In the genomic region with DNA sequence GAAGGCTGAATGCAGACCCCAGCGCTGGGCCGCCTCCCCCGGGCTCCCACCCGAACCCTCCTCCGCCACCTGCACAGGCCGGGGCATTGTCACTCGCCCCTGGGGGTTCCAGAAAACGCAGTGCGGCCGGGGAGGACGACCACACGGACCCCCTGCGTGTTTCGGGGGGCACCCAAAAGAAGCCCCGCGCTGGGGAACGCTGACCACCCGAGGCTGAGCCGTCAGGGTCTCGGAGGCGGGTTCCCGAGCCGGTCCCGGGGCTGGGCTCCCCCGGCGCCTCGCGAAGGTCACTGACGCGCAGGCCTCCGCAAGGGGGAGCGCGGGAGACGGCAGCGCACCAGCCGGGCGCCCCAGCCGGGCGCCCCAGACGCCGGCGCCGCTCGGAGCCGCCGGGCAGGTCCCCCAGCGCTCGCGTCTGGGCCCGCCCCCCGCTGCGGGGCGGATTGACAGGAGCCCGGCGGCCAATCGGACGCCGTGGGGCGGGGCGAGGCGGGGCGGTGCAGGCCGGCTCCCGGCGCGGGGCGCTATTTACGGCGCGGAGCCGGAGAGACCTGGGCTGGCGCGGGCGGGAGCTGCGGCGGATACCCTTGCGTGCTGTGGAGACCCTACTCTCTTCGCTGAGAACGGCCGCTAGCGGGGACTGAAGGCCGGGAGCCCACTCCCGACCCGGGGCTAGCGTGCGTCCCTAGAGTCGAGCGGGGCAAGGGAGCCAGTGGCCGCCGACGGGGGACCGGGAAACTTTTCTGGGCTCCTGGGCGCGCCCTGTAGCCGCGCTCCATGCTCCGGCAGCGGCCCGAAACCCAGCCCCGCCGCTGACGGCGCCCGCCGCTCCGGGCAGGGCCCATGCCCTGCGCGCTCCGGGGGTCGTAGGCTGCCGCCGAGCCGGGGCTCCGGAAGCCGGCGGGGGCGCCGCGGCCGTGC, we compare ENCODE assay signal across 9 cellular contexts. TPM values are rescaled to one million over a fixed set of nuclear protein-coding genes. Genes with fewer than 3 reads are reported as not detected.
A peak's percentile ranks its signal among the peaks of the same experiment; 100 is the strongest.
DNase-seq lines count a peak whose midpoint lies in the region; ATAC-seq and TF ChIP-seq lines count a peak whose summit lies in the region.
"Had no signal": no experiment of that assay in that cellular context is flagged by ENCODE, and none has a peak within 500 bp of the region (broad histone marks: within the 10 kb centered on the region; RNA-seq: fewer than 3 reads in every experiment).

A gene with protein sequence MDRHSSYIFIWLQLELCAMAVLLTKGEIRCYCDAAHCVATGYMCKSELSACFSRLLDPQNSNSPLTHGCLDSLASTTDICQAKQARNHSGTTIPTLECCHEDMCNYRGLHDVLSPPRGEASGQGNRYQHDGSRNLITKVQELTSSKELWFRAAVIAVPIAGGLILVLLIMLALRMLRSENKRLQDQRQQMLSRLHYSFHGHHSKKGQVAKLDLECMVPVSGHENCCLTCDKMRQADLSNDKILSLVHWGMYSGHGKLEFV (plus strand): TSS at position 554 of the 921 bp plus-strand sequence. CDS start 377 bp downstream, outside the sequence.

- peaks cover 11 to 39% of the 10 kb centered on the region in 2 donors for H3K4me1 ChIP-seq in left lung

- H3K9me3 ChIP-seq in left lung = no peaks in the 10 kb centered on the region

- TF ChIP-seq CTCF in coronary artery (IDR thresholded peaks at IDR 0.05) (peak; percentile 53), left lung (IDR thresholded peaks at IDR 0.05) (peak; percentile 54 to 69)

- H3K4me3 ChIP-seq in coronary artery (peak within 1 kb of the TSS; percentile 89), left lung (peak within 1 kb of the TSS; percentile 65 to 72)

- DNase-seq in AML-193 (lab: John Stamatoyannopoulos, UW) (peak; percentile 69 to 80), NCI-H345 treated with DMSO at 0.1 percent for 48 hours (lab: John Stamatoyannopoulos, UW; ENCODE audit: unreplicated experiment) (peak; percentile 68), coronary artery (ENCODE audit: low spot score) (peak; percentile 92), left lung (peak; percentile 90 to 98)
- DNase-seq in activated CD4-positive, alpha-beta T cell treated with anti-CD3 and anti-CD28 coated beads for 48 hours = peak; percentile 92
- DNase-seq in stimulated activated CD4-positive, alpha-beta T cell treated with anti-CD3 and anti-CD28 coated beads, Interleukin-1b, Interleukin-23, amount 100 ng/mL, for 48 hours = peak; percentile 87

- H3K36me3 ChIP-seq in left lung = no peaks in the 10 kb centered on the region

- ATAC-seq in GM19023 (IDR thresholded peaks at IDR 0.05; ENCODE audit: unreplicated experiment) (peak; percentile 98), HG03159 (IDR thresholded peaks at IDR 0.05; ENCODE audit: unreplicated experiment) (peak; percentile 97), left lung (peak; percentile 96)

- H3K27ac ChIP-seq in coronary artery (peak within 1 kb of the TSS; percentile 63 to 80), left lung (peak within 1 kb of the TSS; percentile 70 to 74)

- intact Hi-C loops in left lung (cut with DNase I) = no loop called here

- H3K27me3 ChIP-seq in left lung = peaks cover 15 to 79% of the 10 kb centered on the region in 2 donors

RNA-seq across cellular contexts. Expression of the gene that starts here (rescaled TPM):
- total RNA-seq in left lung = 10 to 100 TPM in 1 of 2 donors, 1 to 10 TPM in 1; 7.5 to 24.7 TPM
- total RNA-seq: T-helper 1 cell treated with Interleukin-12 subunit alpha and Interleukin-12 subunit beta and Interleukin-4 antibody, amounts not matched to agents 30 ng/mL and 1 ng/mL, for 36 hours had no signal

Comparison
In these comparisons a context has a peak if more than half of its experiments do, and no peak if none do; other contexts are left out.
1. Peak in every context shown above with its lines: DNase-seq, ATAC-seq, H3K4me3 ChIP-seq and H3K27ac ChIP-seq.